22 cellular contexts compared by ENCODE assay signal in the genomic region with DNA sequence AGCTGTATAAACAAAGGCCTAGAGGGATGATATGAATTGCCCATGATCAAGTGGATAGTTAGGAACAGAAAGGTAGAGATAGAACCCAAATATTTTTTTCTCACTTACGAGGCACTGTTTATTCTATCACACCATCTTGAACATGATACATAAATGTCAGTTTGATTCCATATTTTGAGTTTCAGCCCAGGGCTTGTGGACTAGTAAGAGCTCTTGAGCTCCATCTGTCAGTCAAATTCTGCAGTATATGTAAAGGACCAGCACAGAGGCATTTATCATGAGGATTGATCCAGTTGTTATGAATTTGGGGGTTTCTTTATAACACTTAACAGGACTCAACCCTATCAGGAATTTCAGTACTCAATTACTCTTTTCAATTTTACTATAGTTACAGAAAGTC. TPM values are rescaled to one million over a fixed set of nuclear protein-coding genes. Genes with fewer than 3 reads are reported as not detected.
"Had no signal": no experiment of that assay in that cellular context is flagged by ENCODE, and none has a peak within 500 bp of the region (broad histone marks: within the 10 kb centered on the region; RNA-seq: fewer than 3 reads in every experiment).

No MANE protein-coding gene starts in this region.

- H3K36me3 ChIP-seq: upper lobe of left lung had no signal

- H3K9me3 Mint-ChIP-seq: activated CD4-positive, alpha-beta memory T cell treated with anti-CD3 and anti-CD28 coated beads for 36 hours; brain; immature natural killer cell; mesothelial cell of epicardium; naive thymus-derived CD8-positive, alpha-beta T cell; T-helper 2 cell treated with Interferon-gamma antibody and Interleukin-4, amounts not matched to agents 5 μg/mL and 100 μg/mL, for 36 hours; WTC11 had no signal

- H3K4me3 ChIP-seq: hepatocyte, lung, upper lobe of left lung had no signal

- H3K4me2 ChIP-seq: hepatocyte had no signal

- H3K27ac ChIP-seq: foreskin keratinocyte, hepatocyte, upper lobe of left lung had no signal

- H3K27me3 ChIP-seq: upper lobe of left lung had no signal

- ATAC-seq: activated naive CD4-positive, alpha-beta T cell treated with anti-CD3 and anti-CD28 coated beads, Interleukin-2, amount 50 U/mL, for 72 hours; foreskin keratinocyte; naive thymus-derived CD8-positive, alpha-beta T cell; stimulated activated naive CD8-positive, alpha-beta T cell treated with anti-CD3 and anti-CD28 coated beads, Interleukin-15, Interleukin-2, amounts not matched to agents 100 U/mL and 50 U/mL, for 24 hours; WTC11 had no signal

- H3K9me3 ChIP-seq: upper lobe of left lung had no signal

- DNase-seq: activated CD4-positive, alpha-beta memory T cell treated with anti-CD3 and anti-CD28 coated beads for 36 hours; activated gamma-delta T cell treated with Interleukin-2 at 50 U/mL for 16 hours; aorta; dermis blood vessel endothelial cell; effector CD8-positive, alpha-beta T cell; foreskin keratinocyte; immature natural killer cell; naive thymus-derived CD8-positive, alpha-beta T cell; retina; stimulated activated CD4-positive, alpha-beta T cell treated with anti-CD3 and anti-CD28 coated beads, Interleukin-4, amount 100 ng/mL, for 24 hours; stimulated activated naive CD8-positive, alpha-beta T cell treated with anti-CD3 and anti-CD28 coated beads, Interleukin-15, Interleukin-2, amounts not matched to agents 100 U/mL and 50 U/mL, for 24 hours had no signal

- H3K27me3 Mint-ChIP-seq: activated CD4-positive, alpha-beta memory T cell treated with anti-CD3 and anti-CD28 coated beads for 36 hours had no signal

- H3K4me3 Mint-ChIP-seq: activated CD4-positive, alpha-beta memory T cell treated with anti-CD3 and anti-CD28 coated beads for 36 hours; brain; immature natural killer cell; mesothelial cell of epicardium; naive thymus-derived CD8-positive, alpha-beta T cell; T-helper 2 cell treated with Interferon-gamma antibody and Interleukin-4, amounts not matched to agents 5 μg/mL and 100 μg/mL, for 36 hours; WTC11 had no signal

- H3K36me3 Mint-ChIP-seq: brain, immature natural killer cell, mesothelial cell of epicardium, WTC11 had no signal

- H2AFZ ChIP-seq: hepatocyte had no signal

- H3K27ac Mint-ChIP-seq: activated CD4-positive, alpha-beta memory T cell treated with anti-CD3 and anti-CD28 coated beads for 36 hours; activated naive CD4-positive, alpha-beta T cell treated with anti-CD3 and anti-CD28 coated beads, Interleukin-2, amount 50 U/mL, for 72 hours; brain; immature natural killer cell; mesothelial cell of epicardium; naive thymus-derived CD8-positive, alpha-beta T cell; progenitor cell of endocrine pancreas; T-helper 2 cell treated with Interferon-gamma antibody and Interleukin-4, amounts not matched to agents 5 μg/mL and 100 μg/mL, for 36 hours; WTC11 had no signal

- H3K4me1 ChIP-seq: foreskin keratinocyte had no signal

RNA-seq across cellular contexts. Expression of a gene that starts 4.8 kb away (rescaled TPM):
- total RNA-seq: cardiac septum, osteocyte had no signal
